ENCODE assay signal across 27 cellular contexts in genomic region chr11:94762995-94763394, GRCh38. TPM values are rescaled to one million over a fixed set of nuclear protein-coding genes. Genes with fewer than 3 reads are reported as not detected.
"Had no signal": no experiment of that assay in that cellular context is flagged by ENCODE, and none has a peak within 500 bp of the region (broad histone marks: within the 10 kb centered on the region; RNA-seq: fewer than 3 reads in every experiment).

No MANE protein-coding gene starts in this region.

- H3K4me3 ChIP-seq: adrenal gland, SJCRH30 had no signal

- ATAC-seq: activated T-helper 17 cell treated with anti-CD3 and anti-CD28 coated beads, Interleukin-2, amount 50 U/mL, for 72 hours; Right ventricle myocardium inferior had no signal

- DNase-seq: activated CD4-positive, alpha-beta memory T cell treated with anti-CD3 and anti-CD28 coated beads for 36 hours; activated CD4-positive, alpha-beta T cell treated with anti-CD3 and anti-CD28 coated beads, Interleukin-2, amount 10 ng/mL, durations not matched to agents 7 days and 5 days; activated CD4-positive, CD25-positive, alpha-beta regulatory T cell; activated gamma-delta T cell; activated naive CD4-positive, alpha-beta T cell treated with anti-CD3 and anti-CD28 coated beads, Interleukin-2, amount 10 ng/mL, durations not matched to agents 7 days and 5 days; activated naive CD8-positive, alpha-beta T cell treated with anti-CD3 and anti-CD28 coated beads for 36 hours; activated T-cell treated with anti-CD3 and anti-CD28 coated beads for 4 hours; activated T-cell treated with anti-CD3 and anti-CD28 coated beads, Interleukin-2, amount 50 U/mL, for 48 hours; adrenal gland; anterior cingulate cortex; KG1; NCI-H1092; NCI-H1417; NCI-H1694; NCI-H2029; NCI-H2107; NCI-H345; NCI-H510A; NCI-H526 treated with DMSO at 0.1 percent for 48 hours; SJCRH30; SK-N-SH; T-helper 1 cell had no signal

- H3K4me2 ChIP-seq: SK-N-SH had no signal

- H3K36me3 ChIP-seq: adrenal gland, SJCRH30 had no signal

- H3K9ac ChIP-seq: SK-N-SH had no signal

- H3K27me3 ChIP-seq: adrenal gland, SJCRH30 had no signal

- H3K27ac ChIP-seq: adrenal gland, SJCRH30, VCaP had no signal

- H3K4me1 ChIP-seq: adrenal gland had no signal

- H3K9me3 ChIP-seq: adrenal gland, SJCRH30, SK-N-SH had no signal

RNA-seq across cellular contexts. Expression of gene AMOTL1, which starts 5.2 kb away (rescaled TPM):
- total RNA-seq: OCI-LY7 had no signal
- polyA plus RNA-seq: IgD-negative memory B cell had no signal
